1 cellular context compared by ENCODE assay signal in the genomic region with DNA sequence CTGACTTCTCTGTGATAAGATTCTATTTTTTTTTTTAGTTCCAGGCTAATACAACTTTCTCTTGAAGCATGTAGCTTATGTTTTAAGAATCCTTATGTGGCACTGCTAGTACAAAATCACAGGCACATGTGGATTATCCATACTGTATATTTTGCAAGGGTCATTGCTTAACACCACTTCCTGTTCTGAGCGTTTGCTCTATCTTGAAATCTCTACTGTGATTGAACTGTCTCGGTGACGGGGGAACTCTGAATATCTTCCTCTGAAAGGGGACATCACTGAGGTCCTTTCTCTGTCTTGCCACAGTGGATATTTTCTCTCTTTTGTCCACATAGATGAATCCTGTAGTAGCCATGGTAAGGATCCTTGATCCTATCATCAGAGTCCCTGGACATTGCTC.
TF ChIP-seq lines count a peak whose summit lies in the region.

No MANE protein-coding gene starts in this region.

TF ChIP-seq in WTC11, 78 proteins besides CTCF, POLR2A, EP300 and RAD21 (continued from another document):
- TF ChIP-seq, protein P1, sequence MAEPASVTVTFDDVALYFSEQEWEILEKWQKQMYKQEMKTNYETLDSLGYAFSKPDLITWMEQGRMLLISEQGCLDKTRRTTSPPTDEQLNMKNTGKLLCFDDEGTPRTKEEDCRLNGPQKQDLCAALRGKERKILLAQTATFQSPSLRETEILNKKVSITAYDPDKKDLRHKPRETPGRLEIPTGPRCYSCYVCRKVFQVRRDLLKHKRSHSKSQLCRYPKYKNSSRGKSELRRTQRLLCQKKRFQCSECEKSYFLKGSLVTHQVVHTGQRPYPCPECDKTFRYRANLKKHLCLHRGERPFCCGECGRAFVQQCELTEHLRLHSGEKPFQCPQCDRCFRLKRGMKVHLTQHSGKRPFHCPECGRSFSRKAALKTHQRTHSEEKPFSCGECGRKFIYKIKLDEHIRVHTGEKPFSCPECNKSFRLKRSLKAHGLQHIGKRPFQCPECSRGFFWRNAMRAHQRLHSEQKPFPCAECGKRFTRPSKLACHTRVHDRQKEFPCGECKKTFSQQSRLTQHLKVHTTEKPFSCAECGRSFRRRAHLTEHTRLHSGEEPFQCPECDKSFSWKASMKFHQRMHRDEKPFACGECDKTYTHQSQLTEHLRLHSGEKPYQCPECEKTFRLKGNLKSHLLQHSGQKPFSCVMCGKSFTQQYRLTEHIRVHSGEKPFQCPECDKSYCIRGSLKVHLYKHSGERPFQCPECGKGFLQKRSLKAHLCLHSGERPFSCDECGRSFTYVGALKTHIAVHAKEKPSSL (CRISPR knock-in tag; conservative IDR thresholded peaks at IDR 0.05) = no peak
- no peak for TF ChIP-seq CREM (CRISPR knock-in tag; IDR thresholded peaks at IDR 0.05)
- TF ChIP-seq, protein P2, sequence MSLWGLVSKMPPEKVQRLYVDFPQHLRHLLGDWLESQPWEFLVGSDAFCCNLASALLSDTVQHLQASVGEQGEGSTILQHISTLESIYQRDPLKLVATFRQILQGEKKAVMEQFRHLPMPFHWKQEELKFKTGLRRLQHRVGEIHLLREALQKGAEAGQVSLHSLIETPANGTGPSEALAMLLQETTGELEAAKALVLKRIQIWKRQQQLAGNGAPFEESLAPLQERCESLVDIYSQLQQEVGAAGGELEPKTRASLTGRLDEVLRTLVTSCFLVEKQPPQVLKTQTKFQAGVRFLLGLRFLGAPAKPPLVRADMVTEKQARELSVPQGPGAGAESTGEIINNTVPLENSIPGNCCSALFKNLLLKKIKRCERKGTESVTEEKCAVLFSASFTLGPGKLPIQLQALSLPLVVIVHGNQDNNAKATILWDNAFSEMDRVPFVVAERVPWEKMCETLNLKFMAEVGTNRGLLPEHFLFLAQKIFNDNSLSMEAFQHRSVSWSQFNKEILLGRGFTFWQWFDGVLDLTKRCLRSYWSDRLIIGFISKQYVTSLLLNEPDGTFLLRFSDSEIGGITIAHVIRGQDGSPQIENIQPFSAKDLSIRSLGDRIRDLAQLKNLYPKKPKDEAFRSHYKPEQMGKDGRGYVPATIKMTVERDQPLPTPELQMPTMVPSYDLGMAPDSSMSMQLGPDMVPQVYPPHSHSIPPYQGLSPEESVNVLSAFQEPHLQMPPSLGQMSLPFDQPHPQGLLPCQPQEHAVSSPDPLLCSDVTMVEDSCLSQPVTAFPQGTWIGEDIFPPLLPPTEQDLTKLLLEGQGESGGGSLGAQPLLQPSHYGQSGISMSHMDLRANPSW (CRISPR knock-in tag; conservative IDR thresholded peaks at IDR 0.05; ENCODE audit: low read depth) = no peak
- no peak for TF ChIP-seq ZNF396 (CRISPR knock-in tag; IDR thresholded peaks at IDR 0.05; ENCODE audit: borderline replicate concordance)
- no peak for TF ChIP-seq ATF1 (CRISPR knock-in tag; IDR thresholded peaks at IDR 0.05)
- TF ChIP-seq JUN (CRISPR knock-in tag; IDR thresholded peaks at IDR 0.05) = no peak
- TF ChIP-seq ZNF121 (CRISPR knock-in tag; IDR thresholded peaks at IDR 0.05) = no peak
- no peak for TF ChIP-seq ZNF219 (CRISPR knock-in tag; IDR thresholded peaks at IDR 0.05; ENCODE audit: borderline replicate concordance)
- no peak for TF ChIP-seq AFF4 (CRISPR knock-in tag; IDR thresholded peaks at IDR 0.05; ENCODE audit: borderline replicate concordance)
- TF ChIP-seq FOXJ3 (CRISPR knock-in tag; IDR thresholded peaks at IDR 0.05; ENCODE audit: borderline replicate concordance) = no peak
- no peak for TF ChIP-seq E2F4 (CRISPR knock-in tag; IDR thresholded peaks at IDR 0.05; ENCODE audit: borderline replicate concordance, low read depth)
- TF ChIP-seq CDX4 (CRISPR knock-in tag; IDR thresholded peaks at IDR 0.05; ENCODE audit: borderline replicate concordance) = no peak
- no peak for TF ChIP-seq ERG (CRISPR knock-in tag; IDR thresholded peaks at IDR 0.05)
- no peak for TF ChIP-seq JAZF1 (CRISPR knock-in tag; IDR thresholded peaks at IDR 0.05)
